In the genomic region with DNA sequence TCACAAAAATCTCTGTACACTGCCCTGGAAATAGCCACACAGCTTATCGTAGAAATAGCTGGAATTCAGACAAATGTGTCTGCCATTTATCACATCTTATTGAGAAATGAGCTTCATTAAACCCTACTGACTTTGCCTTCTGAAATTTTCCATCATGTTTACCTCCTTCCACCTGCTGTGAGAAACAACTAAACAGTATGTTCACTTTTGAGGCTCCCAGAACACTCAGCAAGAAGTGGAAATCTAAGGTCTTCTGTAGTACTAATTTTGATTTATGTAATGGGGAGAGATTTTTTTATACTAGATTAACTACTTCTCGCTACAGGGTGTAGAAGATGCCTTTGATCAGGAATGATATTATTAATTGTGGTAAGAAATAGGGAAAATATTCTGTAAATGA, we compare ENCODE assay signal across 29 cellular contexts.
"Had no signal": no experiment of that assay in that cellular context is flagged by ENCODE, and none has a peak within 500 bp of the region (broad histone marks: within the 10 kb centered on the region; RNA-seq: fewer than 3 reads in every experiment).

No MANE protein-coding gene starts in this region.

- H3K27ac ChIP-seq: adrenal gland, ascending aorta, body of pancreas, brain microvascular endothelial cell, breast epithelium, cardiac muscle cell had no signal

- DNase-seq: activated effector memory CD4-positive, alpha-beta T cell treated with anti-CD3 and anti-CD28 coated beads, Interleukin-2, amount 50 U/mL, for 16 hours; activated effector memory CD4-positive, alpha-beta T cell treated with Interleukin-2 at 50 U/mL for 16 hours; activated gamma-delta T cell; activated gamma-delta T cell treated with Interleukin-2 at 50 U/mL for 16 hours; activated naive CD4-positive, alpha-beta T cell; activated naive CD4-positive, alpha-beta T cell treated with anti-CD3 and anti-CD28 coated beads for 36 hours; activated naive CD4-positive, alpha-beta T cell treated with anti-CD3 and anti-CD28 coated beads, Interleukin-2, amount 10 ng/mL, durations not matched to agents 7 days and 5 days; activated naive CD4-positive, alpha-beta T cell treated with anti-CD3 and anti-CD28 coated beads, Interleukin-2, amount 50 U/mL, for 16 hours; activated naive CD4-positive, alpha-beta T cell treated with Interleukin-2 at 50 U/mL for 16 hours; activated naive CD8-positive, alpha-beta T cell treated with anti-CD3 and anti-CD28 coated beads for 36 hours; activated naive CD8-positive, alpha-beta T cell treated with anti-CD3 and anti-CD28 coated beads, Interleukin-2, amount 10 ng/mL, durations not matched to agents 7 days and 5 days; activated naive CD8-positive, alpha-beta T cell treated with anti-CD3 and anti-CD28 coated beads, Interleukin-2, amount 50 U/mL, for 24 hours; activated T-cell treated with anti-CD3 and anti-CD28 coated beads, Interleukin-2, amount 50 U/mL, for 24 hours; activated T-cell treated with anti-CD3 and anti-CD28 coated beads, Interleukin-2, amount 50 U/mL, for 4 hours; activated T-cell treated with anti-CD3 and anti-CD28 coated beads, Interleukin-2, amount 50 U/mL, for 48 hours; activated T-cell treated with anti-CD3 and anti-CD28 coated beads, Interleukin-2, amount 50 U/mL, for 72 hours; adrenal gland; amniotic stem cell; amygdala; anterior cingulate cortex; aorta; body of pancreas; brain microvascular endothelial cell; caudate nucleus; central memory CD4-positive, alpha-beta T cell; cerebellar nuclear complex had no signal

- H3K9me3 ChIP-seq: adrenal gland, ascending aorta, body of pancreas, breast epithelium had no signal

- H3K36me3 ChIP-seq: adrenal gland, ascending aorta, brain microvascular endothelial cell, breast epithelium, cardiac muscle cell had no signal

- H3K27me3 ChIP-seq: adrenal gland, ascending aorta, body of pancreas, brain microvascular endothelial cell, breast epithelium, cardiac muscle cell had no signal

- H3K4me3 ChIP-seq: adrenal gland, ascending aorta, body of pancreas, breast epithelium, cardiac muscle cell had no signal
